ENCODE assay signal across 8 cellular contexts in genomic region chr1:58755468-58755872, GRCh38. TPM values are rescaled to one million over a fixed set of nuclear protein-coding genes. Genes with fewer than 3 reads are reported as not detected.
A peak's percentile ranks its signal among the peaks of the same experiment; 100 is the strongest.
DNase-seq lines count a peak whose midpoint lies in the region; ATAC-seq, FAIRE-seq and TF ChIP-seq lines count a peak whose summit lies in the region.

No MANE protein-coding gene starts in this region.

- TF ChIP-seq POLR2A in GM12892 (IDR thresholded peaks at IDR 0.05; ENCODE audit: low read depth, low read length) = no peak

- H3K4me2 ChIP-seq in MM.1S (ENCODE audit: low read depth, low read length) = no peak overlapping the region

- H3K9me3 ChIP-seq in RWPE2 (ENCODE audit: severe bottlenecking) = no peaks in the 10 kb centered on the region
- H3K9me3 ChIP-seq in MM.1S (replicated peaks; ENCODE audit: insufficient read depth, low read length) = no peaks in the 10 kb centered on the region

- H3K79me2 ChIP-seq in MM.1S (ENCODE audit: low read length) = no peaks in the 10 kb centered on the region

- ATAC-seq in HG03025 (IDR thresholded peaks at IDR 0.05; ENCODE audit: low FRiP score, unreplicated experiment) = peak; percentile 53
- peak; percentile 94 for ATAC-seq in RWPE2 (ENCODE audit: low read depth)
- ATAC-seq in activated naive CD8-positive, alpha-beta T cell treated with anti-CD3 and anti-CD28 coated beads, Interleukin-2, amount 10 ng/mL, durations not matched to agents 7 days and 5 days (ENCODE audit: low read depth) = peak; percentile 80

- TF ChIP-seq CTCF in RWPE2 (IDR thresholded peaks at IDR 0.05; ENCODE audit: poor library complexity, severe bottlenecking) (no peak), MM.1S (IDR thresholded peaks at IDR 0.05; ENCODE audit: low read length) (no peak)

- H3K4me3 ChIP-seq in RWPE2 (ENCODE audit: severe bottlenecking) = no peak overlapping the region
- no peak overlapping the region for H3K4me3 ChIP-seq in MM.1S (ENCODE audit: low read length)

- H2AFZ ChIP-seq in MM.1S (ENCODE audit: low read length) = no peak overlapping the region

- no peaks in the 10 kb centered on the region for H4K20me1 ChIP-seq in MM.1S (ENCODE audit: insufficient read depth, low read length)

- peaks cover 41% of the 10 kb centered on the region for H3K4me1 ChIP-seq in RWPE2 (ENCODE audit: insufficient read depth, poor library complexity, severe bottlenecking)
- H3K4me1 ChIP-seq in MM.1S (ENCODE audit: low read length) = no peaks in the 10 kb centered on the region

- H3K4me3 Mint-ChIP-seq in activated naive CD8-positive, alpha-beta T cell treated with anti-CD3 and anti-CD28 coated beads, Interleukin-2, amount 10 ng/mL, durations not matched to agents 7 days and 5 days = peak overlapping the region; percentile 67

- H3F3A ChIP-seq in MM.1S (ENCODE audit: insufficient read depth, low read length) = no peaks in the 10 kb centered on the region

- no peaks in the 10 kb centered on the region for H3K27me3 Mint-ChIP-seq in activated naive CD8-positive, alpha-beta T cell treated with anti-CD3 and anti-CD28 coated beads, Interleukin-2, amount 10 ng/mL, durations not matched to agents 7 days and 5 days

- peak overlapping the region; percentile 93 for H3K27ac Mint-ChIP-seq in activated naive CD8-positive, alpha-beta T cell treated with anti-CD3 and anti-CD28 coated beads, Interleukin-2, amount 10 ng/mL, durations not matched to agents 7 days and 5 days

- H3K9me2 ChIP-seq in MM.1S (replicated peaks; ENCODE audit: insufficient read depth, low read length) = no peaks in the 10 kb centered on the region

- peaks cover 15% of the 10 kb centered on the region for H3K36me3 Mint-ChIP-seq in activated naive CD8-positive, alpha-beta T cell treated with anti-CD3 and anti-CD28 coated beads, Interleukin-2, amount 10 ng/mL, durations not matched to agents 7 days and 5 days

- peak; percentile 89 for DNase-seq in GM03348 (ENCODE audit: low spot score)
- peak; percentile 91 for DNase-seq in RWPE2 (ENCODE audit: low spot score)
- DNase-seq in activated naive CD8-positive, alpha-beta T cell treated with anti-CD3 and anti-CD28 coated beads, Interleukin-2, amount 10 ng/mL, durations not matched to agents 7 days and 5 days = peak; percentile 59
- DNase-seq in hepatic stellate cell (ENCODE audit: low spot score) = peak; percentile 86
- DNase-seq in stimulated activated CD4-positive, alpha-beta T cell treated with anti-CD3 and anti-CD28 coated beads, Interleukin-15, amount 100 ng/mL, for 48 hours (ENCODE audit: low read depth in 2 of 2) = peak; percentile 45 to 52
- DNase-seq in GM12892 (ENCODE audit: insufficient read length) = no peak
- DNase-seq in MM.1S = no peak

- peak overlapping the region; percentile 97 for H3K27ac ChIP-seq in RWPE2 (ENCODE audit: poor library complexity, severe bottlenecking)
- no peak overlapping the region for H3K27ac ChIP-seq in MM.1S (ENCODE audit: low read length)

- FAIRE-seq in GM12892 (lab: Jason Lieb, UNC) = no peak

- POLR2A ChIA-PET in activated naive CD8-positive, alpha-beta T cell treated with anti-CD3 and anti-CD28 coated beads, Interleukin-2, amount 10 ng/mL, durations not matched to agents 7 days and 5 days (lab: Charles Lee) = interaction anchor here (0.6 to 4.8 kb wide), 5 partner anchors 13 to 103 kb away, joined by 3 to 30 read pairs (median 4); partner anchors contain the start of genes JUN and MYSM1

- H3K4me1 Mint-ChIP-seq in activated naive CD8-positive, alpha-beta T cell treated with anti-CD3 and anti-CD28 coated beads, Interleukin-2, amount 10 ng/mL, durations not matched to agents 7 days and 5 days = peaks cover 50% of the 10 kb centered on the region

- H3K27me3 ChIP-seq in RWPE2 (ENCODE audit: insufficient read depth, poor library complexity, severe bottlenecking) = no peaks in the 10 kb centered on the region
- H3K27me3 ChIP-seq in MM.1S (replicated peaks; ENCODE audit: insufficient read depth, low read length) = no peaks in the 10 kb centered on the region

- peaks cover 2% of the 10 kb centered on the region for H3K9me3 Mint-ChIP-seq in activated naive CD8-positive, alpha-beta T cell treated with anti-CD3 and anti-CD28 coated beads, Interleukin-2, amount 10 ng/mL, durations not matched to agents 7 days and 5 days

- H3K9ac ChIP-seq in MM.1S (ENCODE audit: low read length) = no peak overlapping the region

- H3K36me3 ChIP-seq in RWPE2 (ENCODE audit: low read depth) (no peaks in the 10 kb centered on the region), MM.1S (replicated peaks; ENCODE audit: insufficient read depth, low read length) (no peaks in the 10 kb centered on the region)

RNA-seq across cellular contexts. Expression of gene JUN, which starts 28.4 kb away (rescaled TPM):
- total RNA-seq in activated naive CD8-positive, alpha-beta T cell treated with anti-CD3 and anti-CD28 coated beads, Interleukin-2, amount 10 ng/mL, durations not matched to agents 7 days and 5 days = 10 to 100 TPM; 73.4 to 75.7 TPM
- polyA plus RNA-seq in GM12892 (2012; ENCODE audit: missing spikeins) = 5.2 TPM

RNA-seq across cellular contexts. Expression of gene MYSM1, which starts 55.6 kb away (rescaled TPM):
- 10 to 100 TPM; 52.7 to 59.6 TPM for total RNA-seq in activated naive CD8-positive, alpha-beta T cell treated with anti-CD3 and anti-CD28 coated beads, Interleukin-2, amount 10 ng/mL, durations not matched to agents 7 days and 5 days
- 24.9 TPM for polyA plus RNA-seq in GM12892 (2012; ENCODE audit: missing spikeins)

Comparison
In these comparisons a context has a peak if more than half of its experiments do, and no peak if none do; other contexts are left out.
1. DNase-seq: peak in GM03348 (single experiment), RWPE2 (single experiment), activated naive CD8-positive, alpha-beta T cell treated with anti-CD3 and anti-CD28 coated beads, Interleukin-2, amount 10 ng/mL, durations not matched to agents 7 days and 5 days (single experiment), hepatic stellate cell (single experiment) and stimulated activated CD4-positive, alpha-beta T cell treated with anti-CD3 and anti-CD28 coated beads, Interleukin-15, amount 100 ng/mL, for 48 hours (2 of 2); none in GM12892 (single experiment) and MM.1S (single experiment).
2. Peak in every context shown above with its lines, with median percentiles within 50 percentile points of each other: ATAC-seq.